Comparison of ENCODE assay signal across 8 cellular contexts in genomic region chr7:150323682-150324365, GRCh38. TPM values are rescaled to one million over a fixed set of nuclear protein-coding genes. Genes with fewer than 3 reads are reported as not detected.
A peak's percentile ranks its signal among the peaks of the same experiment; 100 is the strongest.
DNase-seq lines count a peak whose midpoint lies in the region; ATAC-seq and TF ChIP-seq lines count a peak whose summit lies in the region.

No MANE protein-coding gene starts in this region.

- H4K20me1 ChIP-seq in KMS-11 (ENCODE audit: insufficient read depth), result no peaks in the 10 kb centered on the region

- intact Hi-C loops in Right ventricle myocardium inferior (cut with DNase I), result loop anchor here (2.0 kb wide), 1 partner anchor 45 kb away; the partner anchor contains the start of gene REPIN1
- intact Hi-C loops in cardiac septum (cut with DNase I), result no loop called here
- intact Hi-C loops in adrenal gland (cut with DNase I), result no loop called here

- H3K4me3 ChIP-seq in KMS-11 (IDR thresholded peaks at IDR 0.05; ENCODE audit: insufficient read depth, low read depth, low read length) (no peak overlapping the region), adrenal gland (peak overlapping the region in 2 of 4 donors; percentile 42 to 88), iPS-20b (ENCODE audit: low read length) (peak overlapping the region; percentile 83), stomach smooth muscle (ENCODE audit: low read length in 2 of 2) (peak overlapping the region; percentile 85 to 90)

- TF ChIP-seq CTCF in KMS-11 (conservative IDR thresholded peaks at IDR 0.05; ENCODE audit: low read depth, low read length) (no peak), adrenal gland (IDR thresholded peaks at IDR 0.05) (no peak)

- H3K79me2 ChIP-seq in KMS-11 (ENCODE audit: insufficient read depth, low read depth), result peaks cover 61% of the 10 kb centered on the region

- no peaks in the 10 kb centered on the region for H3K27me3 ChIP-seq in KMS-11 (ENCODE audit: insufficient read depth, low read depth)
- H3K27me3 ChIP-seq in adrenal gland, result no peaks in the 10 kb centered on the region
- no peaks in the 10 kb centered on the region for H3K27me3 ChIP-seq in iPS-20b (ENCODE audit: insufficient read depth, low read length)
- H3K27me3 ChIP-seq in stomach smooth muscle (ENCODE audit: control insufficient read depth in 1 of 2, insufficient read depth in 2 of 2, low read length in 2 of 2), result no peaks in the 10 kb centered on the region

- peak overlapping the region; percentile 98 for H3K9ac ChIP-seq in KMS-11
- H3K9ac ChIP-seq in iPS-20b (ENCODE audit: low read depth, low read length), result peak overlapping the region; percentile 82
- peak overlapping the region; percentile 80 to 88 for H3K9ac ChIP-seq in stomach smooth muscle (ENCODE audit: low read length in 2 of 2)

- ATAC-seq in Right ventricle myocardium inferior, result peak; percentile 2

- WGBS in adrenal gland, 4 donors, result 17 to 32% (median 25%) methylated on average over 14 to 16 of the region's 16 CpGs

- H3K36me3 ChIP-seq in KMS-11 (ENCODE audit: insufficient read depth) (no peaks in the 10 kb centered on the region; the same call in 1 of the 2 replicates), adrenal gland (replicated peaks in 1 of 2) (peaks cover 0 to 20% of the 10 kb centered on the region in 2 donors), iPS-20b (ENCODE audit: insufficient read depth, low read depth, low read length) (peaks cover 42% of the 10 kb centered on the region), stomach smooth muscle (ENCODE audit: control insufficient read depth in 2 of 2, insufficient read depth in 2 of 2, low read length in 2 of 2) (peaks cover 5 to 17% of the 10 kb centered on the region in 2 donors)

- H2AFZ ChIP-seq in KMS-11 (ENCODE audit: low read depth), result peak overlapping the region; percentile 76

- no peak for TF ChIP-seq POLR2A in adrenal gland (IDR thresholded peaks at IDR 0.05)

- peak overlapping the region; percentile 93 for H3K27ac ChIP-seq in KMS-11
- peak overlapping the region; percentile 78 to 97 (median 90) for H3K27ac ChIP-seq in adrenal gland
- H3K27ac ChIP-seq in iPS-20b (ENCODE audit: low read length), result peak overlapping the region; percentile 18
- H3K27ac ChIP-seq in stomach smooth muscle (ENCODE audit: low read length), result peak overlapping the region; percentile 62

- H3K4me1 ChIP-seq in KMS-11 (ENCODE audit: low read depth, poor library complexity, severe bottlenecking), result peaks cover 46% of the 10 kb centered on the region
- peaks cover 19 to 63% of the 10 kb centered on the region in 2 donors for H3K4me1 ChIP-seq in adrenal gland (replicated peaks in 1 of 2)
- peaks cover 5% of the 10 kb centered on the region for H3K4me1 ChIP-seq in iPS-20b (ENCODE audit: insufficient read depth, low read length)
- H3K4me1 ChIP-seq in stomach smooth muscle (ENCODE audit: control insufficient read depth, insufficient read depth, low read length), result peaks cover 23% of the 10 kb centered on the region

- no peak for DNase-seq in Right ventricle myocardium inferior (ENCODE audit: missing footprints)
- DNase-seq in cardiac septum (ENCODE audit: low spot score), result no peak
- no peak for DNase-seq in adrenal gland
- DNase-seq in activated gamma-delta T cell (lab: John Stamatoyannopoulos, UW), result no peak
- no peak for DNase-seq in NCI-H510A (lab: John Stamatoyannopoulos, UW)

- peak overlapping the region; percentile 80 for H3K4me2 ChIP-seq in KMS-11

- H3K9me3 ChIP-seq in adrenal gland (replicated peaks in 1 of 3), result no peaks in the 10 kb centered on the region
- H3K9me3 ChIP-seq in iPS-20b (ENCODE audit: insufficient read depth, low read depth, low read length), result no peaks in the 10 kb centered on the region
- no peaks in the 10 kb centered on the region for H3K9me3 ChIP-seq in stomach smooth muscle (ENCODE audit: control insufficient read depth in 2 of 2, low read length in 2 of 2)

RNA-seq across cellular contexts. Expression of gene ACTR3C, which starts 0.5 kb away (rescaled TPM):
- total RNA-seq in Right ventricle myocardium inferior (5.7 TPM), cardiac septum (4.6 TPM), adrenal gland (10 to 100 TPM; 17.9 to 50.0 (median 37.1) TPM)
- 10 to 100 TPM in 2 of 3 donors, 1 to 10 TPM in 1; 6.6 to 16.9 (median 10.7) TPM for polyA plus RNA-seq in adrenal gland

RNA-seq across cellular contexts. Expression of gene LRRC61, which starts 0.7 kb away (rescaled TPM):
- 4.7 TPM for total RNA-seq in Right ventricle myocardium inferior
- 4.4 TPM for total RNA-seq in cardiac septum
- 1,000 to 10,000 TPM in 1 of 8 donors, 100 to 1,000 TPM in 6, 10 to 100 TPM in 1; 83.0 to 1,435 (median 309) TPM for total RNA-seq in adrenal gland
- polyA plus RNA-seq in adrenal gland, result 10 to 100 TPM in 2 of 3 donors, 1 to 10 TPM in 1; 8.6 to 34.5 (median 33.6) TPM

RNA-seq across cellular contexts. Expression of gene RARRES2, which starts 17.6 kb away (rescaled TPM):
- total RNA-seq in Right ventricle myocardium inferior (32.6 TPM), cardiac septum (10.6 TPM), adrenal gland (1,000 to 10,000 TPM; 1,813 to 6,437 (median 3,715) TPM)
- polyA plus RNA-seq in adrenal gland, result 1,000 to 10,000 TPM in 2 of 3 donors, 100 to 1,000 TPM in 1; 590 to 7,984 (median 3,445) TPM

RNA-seq across cellular contexts. Expression of gene REPIN1, which starts 44.8 kb away (rescaled TPM):
- total RNA-seq in Right ventricle myocardium inferior (111 TPM), cardiac septum (85.5 TPM), adrenal gland (100 to 1,000 TPM; 153 to 294 (median 214) TPM)
- 100 to 1,000 TPM in 1 of 3 donors, 10 to 100 TPM in 2; 69.0 to 140 (median 95.8) TPM for polyA plus RNA-seq in adrenal gland

RNA-seq across cellular contexts. Expression of gene ZNF775, which starts 55.3 kb away (rescaled TPM):
- 3.3 TPM for total RNA-seq in Right ventricle myocardium inferior
- total RNA-seq in cardiac septum, result 3.4 TPM
- total RNA-seq in adrenal gland, result 10 to 100 TPM in 1 of 8 donors, 1 to 10 TPM in 7; 3.2 to 13.9 (median 7.5) TPM
- 1 to 10 TPM in 2 of 3 donors, under 1 TPM in 1; 0.26 to 6.0 (median 3.0) TPM for polyA plus RNA-seq in adrenal gland

Comparison
In these comparisons a context has a peak if more than half of its experiments do, and no peak if none do; other contexts are left out.
1. H3K27ac ChIP-seq: peak in every context shown above with its lines; median percentile 93 in KMS-11; 90 in adrenal gland; 62 in stomach smooth muscle; 18 in iPS-20b.
2. RNA of gene LRRC61, which starts 0.7 kb away (total RNA-seq): 83.0 to 1,435 TPM in adrenal gland; 4.7 TPM in Right ventricle myocardium inferior (single experiment) and 4.4 TPM in cardiac septum (single experiment); every median in the first group is over 10 times any median in the second.
3. RNA of gene RARRES2, which starts 17.6 kb away (total RNA-seq): 1,813 to 6,437 TPM in adrenal gland; 32.6 TPM in Right ventricle myocardium inferior (single experiment) and 10.6 TPM in cardiac septum (single experiment); every median in the first group is over 10 times any median in the second.
4. Peak in every context shown above with its lines, with median percentiles within 50 percentile points of each other: H3K9ac ChIP-seq.